In the genomic region with DNA sequence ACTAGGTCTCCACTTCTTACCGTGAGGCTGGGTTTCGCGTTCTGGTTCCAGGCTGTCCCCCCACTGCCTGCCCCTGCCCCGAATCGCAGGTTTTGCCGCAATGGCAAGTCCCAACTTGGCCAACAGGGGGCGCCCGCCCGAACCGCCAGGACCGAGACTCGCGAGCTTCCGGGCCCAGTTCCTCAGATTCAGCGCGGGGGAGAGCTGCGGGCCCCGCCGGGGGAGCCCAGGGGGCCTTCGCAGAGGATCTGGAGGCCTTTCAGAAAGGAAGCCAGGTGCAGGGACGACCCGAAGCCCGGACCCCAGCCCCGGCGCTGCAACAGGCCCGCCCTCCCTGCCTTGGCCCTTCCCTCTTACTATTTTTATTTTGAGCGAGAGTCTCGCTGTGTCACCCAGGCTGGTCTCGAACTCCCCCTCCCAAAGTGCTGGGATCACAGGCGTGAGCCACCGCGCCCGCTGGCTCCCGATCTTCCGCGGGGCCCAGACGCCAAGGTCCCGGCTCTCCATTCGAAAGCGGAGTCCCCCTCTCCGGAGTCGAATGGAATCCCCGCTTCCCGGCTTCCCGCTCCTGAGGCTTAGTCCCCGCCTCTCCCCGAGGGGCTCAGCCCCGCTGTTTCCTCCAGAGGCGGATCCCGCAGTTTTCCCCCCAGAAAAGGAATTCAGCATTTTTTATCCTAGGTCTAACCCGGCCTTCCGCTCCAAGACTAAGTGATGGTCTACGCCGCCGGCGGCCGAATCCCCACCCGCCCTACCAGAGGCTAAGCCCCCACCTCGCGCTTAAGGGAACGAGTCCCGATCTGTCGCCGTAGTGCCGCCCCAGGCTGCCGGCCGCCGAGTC, we compare ENCODE assay signal across 8 cellular contexts. TPM values are rescaled to one million over a fixed set of nuclear protein-coding genes. Genes with fewer than 3 reads are reported as not detected.
DNase-seq lines count a peak whose midpoint lies in the region; ATAC-seq and TF ChIP-seq lines count a peak whose summit lies in the region.

No MANE protein-coding gene starts in this region.

- H3K27me3 Mint-ChIP-seq in activated naive CD4-positive, alpha-beta T cell treated with anti-CD3 and anti-CD28 coated beads, Interleukin-2, amount 50 U/mL, for 24 hours, result no peaks in the 10 kb centered on the region
- peaks cover 14% of the 10 kb centered on the region for H3K27me3 Mint-ChIP-seq in glutamatergic neuron (ENCODE audit: unreplicated experiment)

- peaks cover 22% of the 10 kb centered on the region for H3K4me1 Mint-ChIP-seq in activated naive CD4-positive, alpha-beta T cell treated with anti-CD3 and anti-CD28 coated beads, Interleukin-2, amount 50 U/mL, for 24 hours
- no peaks in the 10 kb centered on the region for H3K4me1 Mint-ChIP-seq in glutamatergic neuron (ENCODE audit: low read depth, unreplicated experiment)

- H3K79me2 ChIP-seq in osteoblast (ENCODE audit: insufficient read depth, low read length), result no peaks in the 10 kb centered on the region

- peak; percentile 100 for TF ChIP-seq CTCF in glutamatergic neuron (IDR thresholded peaks at IDR 0.05; ENCODE audit: partially characterized antibody, unreplicated experiment)
- TF ChIP-seq CTCF in osteoblast (IDR thresholded peaks at IDR 0.05; ENCODE audit: extremely low read depth, low read depth, low read length), result peak; percentile 85
- peak; percentile 94 to 99 (median 96) for TF ChIP-seq CTCF in testis (IDR thresholded peaks at IDR 0.05)

- no peaks in the 10 kb centered on the region for H3K36me3 Mint-ChIP-seq in activated naive CD4-positive, alpha-beta T cell treated with anti-CD3 and anti-CD28 coated beads, Interleukin-2, amount 50 U/mL, for 24 hours
- H3K36me3 Mint-ChIP-seq in glutamatergic neuron (ENCODE audit: unreplicated experiment), result no peaks in the 10 kb centered on the region

- peak overlapping the region; percentile 84 for H3K4me2 ChIP-seq in osteoblast (ENCODE audit: insufficient read depth, low read length)

- H3K36me3 ChIP-seq in MG63 (no peaks in the 10 kb centered on the region), osteoblast (ENCODE audit: insufficient read depth, low read length) (no peaks in the 10 kb centered on the region), testis (ENCODE audit: low read depth, missing control alignments) (no peaks in the 10 kb centered on the region)

- H3K27me3 ChIP-seq in MG63 (no peaks in the 10 kb centered on the region), osteoblast (ENCODE audit: insufficient read depth, low read length) (peaks cover 2% of the 10 kb centered on the region), testis (no peaks in the 10 kb centered on the region)

- peak overlapping the region; percentile 68 for H3K27ac Mint-ChIP-seq in activated naive CD4-positive, alpha-beta T cell treated with anti-CD3 and anti-CD28 coated beads, Interleukin-2, amount 50 U/mL, for 24 hours
- H3K27ac Mint-ChIP-seq in glutamatergic neuron (ENCODE audit: unreplicated experiment), result no peak overlapping the region

- TF ChIP-seq POLR2A in testis (IDR thresholded peaks at IDR 0.05), result no peak

- H3K4me3 Mint-ChIP-seq in activated naive CD4-positive, alpha-beta T cell treated with anti-CD3 and anti-CD28 coated beads, Interleukin-2, amount 50 U/mL, for 24 hours, result peak overlapping the region; percentile 88
- peak overlapping the region; percentile 90 for H3K4me3 Mint-ChIP-seq in glutamatergic neuron (ENCODE audit: unreplicated experiment)

- 0% methylated on average over 49 to 66 of the region's 68 CpGs for WGBS in testis, 2 donors

- H3K9me3 ChIP-seq in MG63 (no peaks in the 10 kb centered on the region), osteoblast (ENCODE audit: low read depth, low read length) (no peaks in the 10 kb centered on the region), testis (no peaks in the 10 kb centered on the region)

- H3K9me3 Mint-ChIP-seq in activated naive CD4-positive, alpha-beta T cell treated with anti-CD3 and anti-CD28 coated beads, Interleukin-2, amount 50 U/mL, for 24 hours, result no peaks in the 10 kb centered on the region
- peaks cover 1% of the 10 kb centered on the region for H3K9me3 Mint-ChIP-seq in glutamatergic neuron (ENCODE audit: unreplicated experiment)

- peak overlapping the region; percentile 66 for H3K4me3 ChIP-seq in MG63
- H3K4me3 ChIP-seq in osteoblast (ENCODE audit: insufficient read depth, low read length), result peak overlapping the region; percentile 86
- peak overlapping the region; percentile 84 to 90 for H3K4me3 ChIP-seq in testis

- no peaks in the 10 kb centered on the region for H4K20me1 ChIP-seq in osteoblast (ENCODE audit: insufficient read depth, low read length)

- H3K27ac ChIP-seq in osteoblast (ENCODE audit: low read depth, low read length) (peak overlapping the region; percentile 65), testis (peak overlapping the region; percentile 87 to 94)

- ATAC-seq in GM21529 (IDR thresholded peaks at IDR 0.05; ENCODE audit: unreplicated experiment), result peak; percentile 79

- DNase-seq in DMS 273 (lab: John Stamatoyannopoulos, UW; ENCODE audit: unreplicated experiment), result peak; percentile 91
- DNase-seq in MG63, result peak; percentile 72
- DNase-seq in SK-N-DZ (ENCODE audit: low spot score), result peak; percentile 71
- DNase-seq in glutamatergic neuron, result peak; percentile 93
- DNase-seq in osteoblast (ENCODE audit: insufficient read length, low spot score, missing footprints), result peak; percentile 95
- DNase-seq in testis, result peak; percentile 92

- intact Hi-C loops in testis (cut with DNase I; ENCODE audit: low total_unique reads), result no loop called here

- H2AFZ ChIP-seq in osteoblast (ENCODE audit: low read length), result peak overlapping the region; percentile 93

- H3K4me1 ChIP-seq in osteoblast (ENCODE audit: insufficient read depth, low read length) (peaks cover 3% of the 10 kb centered on the region), testis (no peaks in the 10 kb centered on the region)

RNA-seq across cellular contexts. Expression of a gene that starts 11.7 kb away (rescaled TPM):
- total RNA-seq in MG63 (2014; rRNA removed; shearing (Covaris generic); ENCODE audit: low replicate concordance), result not detected in 2 replicates
- polyA plus RNA-seq in SK-N-DZ (2014; cell fraction: cytosol; rRNA removed), result 0.09 and 0.41 TPM in 2 replicates
- polyA plus RNA-seq in SK-N-DZ (2014; cell fraction: nucleus; rRNA removed), result 0.30 and 1.5 TPM in 2 replicates
- total RNA-seq in glutamatergic neuron (ENCODE audit: unreplicated experiment), result not detected
- total RNA-seq in osteoblast, result not detected in 2 replicates
- total RNA-seq in testis, result under 1 TPM; 0.56 to 0.63 TPM
- 0.59 TPM for polyA plus RNA-seq in testis (ENCODE audit: insufficient read depth, low read depth, low replicate concordance)

RNA-seq across cellular contexts. Expression of a gene that starts 15.9 kb away (rescaled TPM):
- 2.2 and 3.7 TPM in 2 replicates for total RNA-seq in MG63 (2014; rRNA removed; shearing (Covaris generic); ENCODE audit: low replicate concordance)
- 10.8 and 12.3 TPM in 2 replicates for polyA plus RNA-seq in SK-N-DZ (2014; cell fraction: cytosol; rRNA removed)
- 15.0 and 24.3 TPM in 2 replicates for polyA plus RNA-seq in SK-N-DZ (2014; cell fraction: nucleus; rRNA removed)
- total RNA-seq in glutamatergic neuron (ENCODE audit: unreplicated experiment) (15.5 TPM), osteoblast (6.9 and 12.7 TPM in 2 replicates), testis (10 to 100 TPM in 1 of 2 donors, 1 to 10 TPM in 1; 9.9 to 11.7 TPM)
- polyA plus RNA-seq in testis (ENCODE audit: insufficient read depth, low read depth, low replicate concordance), result 11.0 TPM

RNA-seq across cellular contexts. Expression of a gene that starts 54.1 kb away (rescaled TPM):
- total RNA-seq in MG63 (2014; rRNA removed; shearing (Covaris generic); ENCODE audit: low replicate concordance), result 621 and 775 TPM in 2 replicates
- 1,780 and 1,783 TPM in 2 replicates for polyA plus RNA-seq in SK-N-DZ (2014; cell fraction: cytosol; rRNA removed)
- 833 and 1,506 TPM in 2 replicates for polyA plus RNA-seq in SK-N-DZ (2014; cell fraction: nucleus; rRNA removed)
- total RNA-seq in glutamatergic neuron (ENCODE audit: unreplicated experiment) (114 TPM), osteoblast (99.3 and 109 TPM in 2 replicates), testis (100 to 1,000 TPM; 140 to 207 TPM)
- 171 TPM for polyA plus RNA-seq in testis (ENCODE audit: insufficient read depth, low read depth, low replicate concordance)

Comparison
In these comparisons a context has a peak if more than half of its experiments do, and no peak if none do; other contexts are left out.
1. Peak in every context shown above with its lines: DNase-seq, ATAC-seq, H3K4me3 ChIP-seq and H3K27ac ChIP-seq.